ENCODE assay signal across 35 cellular contexts in genomic region chr15:83300826-83301225, GRCh38. TPM values are rescaled to one million over a fixed set of nuclear protein-coding genes. Genes with fewer than 3 reads are reported as not detected.
DNase-seq lines count a peak whose midpoint lies in the region; ATAC-seq and FAIRE-seq lines count a peak whose summit lies in the region.
"Had no signal": no experiment of that assay in that cellular context is flagged by ENCODE, and none has a peak within 500 bp of the region (broad histone marks: within the 10 kb centered on the region; RNA-seq: fewer than 3 reads in every experiment).

No MANE protein-coding gene starts in this region.

- FAIRE-seq in urothelium cell line (lab: Jason Lieb, UNC) = no peak
- FAIRE-seq: GM19239, HTR-8/SVneo, K562 had no signal

- no peak for ATAC-seq in left ventricle myocardium superior
- ATAC-seq: activated CD4-positive, alpha-beta T cell treated with anti-CD3 and anti-CD28 coated beads for 36 hours; activated T-helper 17 cell treated with anti-CD3 and anti-CD28 coated beads, Interleukin-2, amount 50 U/mL, for 72 hours; K562; natural killer cell had no signal

- DNase-seq in HT1080 (ENCODE audit: low read depth) = peak; percentile 80
- DNase-seq in RPMI7951 (ENCODE audit: low read depth) = peak; percentile 83
- no peak for DNase-seq in epithelial cell of prostate (ENCODE audit: low read depth, low spot score)
- peak; percentile 53 for DNase-seq in urothelium cell line (ENCODE audit: low spot score)
- no peak for DNase-seq in NCI-H2227 treated with DMSO at 0.1 percent for 48 hours (lab: John Stamatoyannopoulos, UW)
- no peak for DNase-seq in left ventricle myocardium superior
- DNase-seq in stimulated activated CD4-positive, alpha-beta T cell treated with anti-CD3 and anti-CD28 coated beads, Interleukin-12 subunit alpha, Interleukin-12 subunit beta, amount 100 ng/mL, for 4 hours = no peak
- DNase-seq: activated CD4-positive, alpha-beta T cell treated with anti-CD3 and anti-CD28 coated beads for 36 hours; activated naive CD4-positive, alpha-beta T cell treated with anti-CD3 and anti-CD28 coated beads, Interleukin-2, amount 50 U/mL, for 16 hours; amygdala; colonic mucosa; DMS79; effector CD8-positive, alpha-beta T cell; erythroblast; GOT3; head of caudate nucleus; islet precursor cell; MM.1S; natural killer cell; NCI-H2029; NCI-H526; nucleus accumbens; Peyer's patch; SJCRH30; stimulated activated CD4-positive, alpha-beta T cell treated with anti-CD3 and anti-CD28 coated beads, Interleukin-15, amount 100 ng/mL, for 24 hours; stimulated activated CD4-positive, alpha-beta T cell treated with anti-CD3 and anti-CD28 coated beads, Interleukin-4, amount 100 ng/mL, for 4 hours; SW 1271; transverse colon had no signal

- intact Hi-C loops in left ventricle myocardium superior (cut with micrococcal nuclease) = no loop called here

- peak overlapping the region; percentile 3 for H3K27ac ChIP-seq in epithelial cell of prostate
- H3K27ac ChIP-seq: cardiac muscle cell, colonic mucosa, Peyer's patch, SJCRH30, transverse colon had no signal

RNA-seq across cellular contexts. Expression of gene BNC1, which starts 16.4 kb away (rescaled TPM):
- 14.8 and 18.1 TPM in 2 replicates for total RNA-seq in HT1080 (2014; rRNA removed; shearing (Covaris generic))
- polyA plus RNA-seq in HT1080 (2015; cell fraction: cytosol; rRNA removed) = 14.8 and 16.8 TPM in 2 replicates
- 14.2 and 14.3 TPM in 2 replicates for polyA plus RNA-seq in HT1080 (2015; cell fraction: nucleus; rRNA removed)
- total RNA-seq in RPMI7951 (2014; rRNA removed; shearing (Covaris generic)) = 6.6 and 8.8 TPM in 2 replicates
- 1.2 TPM for total RNA-seq in left ventricle myocardium superior
- total RNA-seq: activated CD4-positive, alpha-beta T cell treated with anti-CD3 and anti-CD28 coated beads for 36 hours; activated T-helper 17 cell treated with anti-CD3 and anti-CD28 coated beads, Interleukin-2, amount 50 U/mL, for 72 hours; colonic mucosa; K562; mononuclear cell; natural killer cell; Peyer's patch; SJCRH30; transverse colon had no signal
- polyA plus RNA-seq: CD14-positive monocyte, K562 had no signal

Comparison
In these comparisons a context has a peak if more than half of its experiments do, and no peak if none do; other contexts are left out.
1. DNase-seq: peak in HT1080 (single experiment), RPMI7951 (single experiment) and urothelium cell line (single experiment); none in epithelial cell of prostate (single experiment), NCI-H2227 treated with DMSO at 0.1 percent for 48 hours (single experiment), left ventricle myocardium superior (single experiment) and stimulated activated CD4-positive, alpha-beta T cell treated with anti-CD3 and anti-CD28 coated beads, Interleukin-12 subunit alpha, Interleukin-12 subunit beta, amount 100 ng/mL, for 4 hours (single experiment).